1 cellular context compared by ENCODE assay signal in the genomic region with DNA sequence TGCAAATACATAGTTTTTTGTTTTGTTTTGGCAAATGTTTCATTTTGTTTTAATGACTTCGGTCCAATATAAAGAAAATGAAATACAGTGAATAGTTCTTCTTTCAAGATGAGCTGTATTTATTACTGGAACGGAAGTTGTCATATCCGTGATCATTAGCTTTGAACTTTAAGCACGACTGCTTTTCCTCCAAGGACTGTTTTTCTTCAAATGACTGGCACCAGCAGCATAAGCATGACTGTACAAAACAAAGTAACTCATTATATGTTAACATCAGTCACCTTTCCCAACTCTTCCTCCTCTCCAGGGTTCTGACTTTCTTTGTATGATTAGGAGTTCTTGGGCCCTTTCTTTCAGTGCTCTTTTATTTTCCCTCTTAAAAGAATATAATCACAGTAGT.
TF ChIP-seq lines count a peak whose summit lies in the region.

No MANE protein-coding gene starts in this region.

TF ChIP-seq in IMR-90, 13 proteins besides CTCF, POLR2A, EP300 and RAD21 (continued from another document):
- TF ChIP-seq, protein P1, sequence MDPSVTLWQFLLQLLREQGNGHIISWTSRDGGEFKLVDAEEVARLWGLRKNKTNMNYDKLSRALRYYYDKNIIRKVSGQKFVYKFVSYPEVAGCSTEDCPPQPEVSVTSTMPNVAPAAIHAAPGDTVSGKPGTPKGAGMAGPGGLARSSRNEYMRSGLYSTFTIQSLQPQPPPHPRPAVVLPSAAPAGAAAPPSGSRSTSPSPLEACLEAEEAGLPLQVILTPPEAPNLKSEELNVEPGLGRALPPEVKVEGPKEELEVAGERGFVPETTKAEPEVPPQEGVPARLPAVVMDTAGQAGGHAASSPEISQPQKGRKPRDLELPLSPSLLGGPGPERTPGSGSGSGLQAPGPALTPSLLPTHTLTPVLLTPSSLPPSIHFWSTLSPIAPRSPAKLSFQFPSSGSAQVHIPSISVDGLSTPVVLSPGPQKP (IDR thresholded peaks at IDR 0.05; ENCODE audit: borderline replicate concordance, low read depth, low read length): no peak
- TF ChIP-seq CHD1 (IDR thresholded peaks at IDR 0.05; ENCODE audit: low read depth, low read length): no peak
- no peak for TF ChIP-seq FOS (IDR thresholded peaks at IDR 0.05; ENCODE audit: low read depth, low read length)
